ENCODE assay signal across 8 cellular contexts in genomic region chr11:3920148-3920852, GRCh38.
A peak's percentile ranks its signal among the peaks of the same experiment; 100 is the strongest.
DNase-seq lines count a peak whose midpoint lies in the region; ATAC-seq and TF ChIP-seq lines count a peak whose summit lies in the region.

No MANE protein-coding gene starts in this region.

- POLR2A ChIA-PET in activated CD4-positive, alpha-beta memory T cell treated with anti-CD3 and anti-CD28 coated beads, Interleukin-2, amount 10 ng/mL, durations not matched to agents 7 days and 5 days (lab: Charles Lee): interaction anchor here (0.7 to 4.7 kb wide), 4 partner anchors 22 to 65 kb away, joined by 3 to 21 read pairs (median 4); partner anchors contain the start of gene STIM1

- DNase-seq in activated CD4-positive, alpha-beta memory T cell treated with anti-CD3 and anti-CD28 coated beads, Interleukin-2, amount 10 ng/mL, durations not matched to agents 7 days and 5 days: peak; percentile 84
- peak; percentile 78 to 91 for DNase-seq in fibroblast of lung (ENCODE audit: low read depth in 2 of 2)
- DNase-seq in stimulated activated CD4-positive, alpha-beta T cell treated with anti-CD3 and anti-CD28 coated beads, TNF-alpha, amount 100 ng/mL, for 48 hours (ENCODE audit: low read depth in 3 of 3): peak; percentile 37 to 53 (median 52)
- no peak for DNase-seq in DMS 273 treated with DMSO at 0.1 percent for 48 hours (lab: John Stamatoyannopoulos, UW)
- DNase-seq in foreskin melanocyte: no peak

- H3K27me3 ChIP-seq in fibroblast of lung (ENCODE audit: control insufficient read depth, insufficient read depth, low read length): no peaks in the 10 kb centered on the region

- peaks cover 10% of the 10 kb centered on the region for H3K9me3 ChIP-seq in KOPT-K1 (ENCODE audit: insufficient read depth, low read length, poor library complexity, severe bottlenecking)
- no peaks in the 10 kb centered on the region for H3K9me3 ChIP-seq in fibroblast of lung (ENCODE audit: control insufficient read depth, insufficient read depth, low read depth, low read length)

- no peaks in the 10 kb centered on the region for H3K4me1 ChIP-seq in fibroblast of lung (ENCODE audit: control insufficient read depth, extremely low read depth, insufficient read depth, low read length)

- ATAC-seq in GM19035 (IDR thresholded peaks at IDR 0.05; ENCODE audit: unreplicated experiment) (peak; percentile 63), HG03139 (IDR thresholded peaks at IDR 0.05; ENCODE audit: unreplicated experiment) (no peak)

- peak overlapping the region; percentile 89 for H3K27ac Mint-ChIP-seq in activated CD4-positive, alpha-beta memory T cell treated with anti-CD3 and anti-CD28 coated beads, Interleukin-2, amount 10 ng/mL, durations not matched to agents 7 days and 5 days

- CTCF ChIA-PET in activated CD4-positive, alpha-beta memory T cell treated with anti-CD3 and anti-CD28 coated beads, Interleukin-2, amount 10 ng/mL, durations not matched to agents 7 days and 5 days (lab: Charles Lee): interaction anchor here (1.0 kb wide), 2 partner anchors 65 to 152 kb away, joined by 3 to 4 read pairs; partner anchors contain the start of gene STIM1

- no peaks in the 10 kb centered on the region for H3K79me2 ChIP-seq in fibroblast of lung (ENCODE audit: control insufficient read depth, insufficient read depth, low read length)

- no peaks in the 10 kb centered on the region for H3K9me3 Mint-ChIP-seq in activated CD4-positive, alpha-beta memory T cell treated with anti-CD3 and anti-CD28 coated beads, Interleukin-2, amount 10 ng/mL, durations not matched to agents 7 days and 5 days

- H3K36me3 ChIP-seq in KOPT-K1 (ENCODE audit: insufficient read depth, low read length) (no peaks in the 10 kb centered on the region; the same call in 1 of the 2 replicates), fibroblast of lung (ENCODE audit: control insufficient read depth, insufficient read depth, low read length) (no peaks in the 10 kb centered on the region)

- no peak overlapping the region for H3K4me2 ChIP-seq in fibroblast of lung (ENCODE audit: extremely low read depth, insufficient read depth, low read length)

- H3K27me3 Mint-ChIP-seq in activated CD4-positive, alpha-beta memory T cell treated with anti-CD3 and anti-CD28 coated beads, Interleukin-2, amount 10 ng/mL, durations not matched to agents 7 days and 5 days: no peaks in the 10 kb centered on the region

- peak overlapping the region; percentile 22 for H3K4me3 Mint-ChIP-seq in activated CD4-positive, alpha-beta memory T cell treated with anti-CD3 and anti-CD28 coated beads, Interleukin-2, amount 10 ng/mL, durations not matched to agents 7 days and 5 days

- no peak overlapping the region for H3K9ac ChIP-seq in fibroblast of lung (ENCODE audit: insufficient read depth, low read length)

- peaks cover 44% of the 10 kb centered on the region for H3K36me3 Mint-ChIP-seq in activated CD4-positive, alpha-beta memory T cell treated with anti-CD3 and anti-CD28 coated beads, Interleukin-2, amount 10 ng/mL, durations not matched to agents 7 days and 5 days (ENCODE audit: low read depth)

- no peak overlapping the region for H2AFZ ChIP-seq in fibroblast of lung (ENCODE audit: low read length)

- no peaks in the 10 kb centered on the region for H4K20me1 ChIP-seq in fibroblast of lung (ENCODE audit: control insufficient read depth, extremely low read depth, insufficient read depth, low read length)

- H3K27ac ChIP-seq in KOPT-K1 (ENCODE audit: low read depth, low read length, poor library complexity, severe bottlenecking): peak overlapping the region; percentile 20
- H3K27ac ChIP-seq in fibroblast of lung (ENCODE audit: insufficient read depth, low read length): no peak overlapping the region

- peaks cover 64% of the 10 kb centered on the region for H3K4me1 Mint-ChIP-seq in activated CD4-positive, alpha-beta memory T cell treated with anti-CD3 and anti-CD28 coated beads, Interleukin-2, amount 10 ng/mL, durations not matched to agents 7 days and 5 days

- no peak overlapping the region for H3K4me3 ChIP-seq in fibroblast of lung (replicated peaks in 1 of 4; ENCODE audit: control extremely low read depth in 1 of 4, insufficient read depth in 1 of 4, low read depth in 3 of 4, low read length in 4 of 4)

- TF ChIP-seq CTCF in fibroblast of lung (conservative IDR thresholded peaks at IDR 0.05 in 1 of 2, IDR thresholded peaks at IDR 0.05 in 1 of 2; ENCODE audit: low read depth in 1 of 2, low read length in 2 of 2): no peak

Comparison
In these comparisons a context has a peak if more than half of its experiments do, and no peak if none do; other contexts are left out.
1. DNase-seq: peak in activated CD4-positive, alpha-beta memory T cell treated with anti-CD3 and anti-CD28 coated beads, Interleukin-2, amount 10 ng/mL, durations not matched to agents 7 days and 5 days (single experiment), fibroblast of lung (2 of 2) and stimulated activated CD4-positive, alpha-beta T cell treated with anti-CD3 and anti-CD28 coated beads, TNF-alpha, amount 100 ng/mL, for 48 hours (3 of 3); none in DMS 273 treated with DMSO at 0.1 percent for 48 hours (single experiment) and foreskin melanocyte (single experiment).